In the genomic region with DNA sequence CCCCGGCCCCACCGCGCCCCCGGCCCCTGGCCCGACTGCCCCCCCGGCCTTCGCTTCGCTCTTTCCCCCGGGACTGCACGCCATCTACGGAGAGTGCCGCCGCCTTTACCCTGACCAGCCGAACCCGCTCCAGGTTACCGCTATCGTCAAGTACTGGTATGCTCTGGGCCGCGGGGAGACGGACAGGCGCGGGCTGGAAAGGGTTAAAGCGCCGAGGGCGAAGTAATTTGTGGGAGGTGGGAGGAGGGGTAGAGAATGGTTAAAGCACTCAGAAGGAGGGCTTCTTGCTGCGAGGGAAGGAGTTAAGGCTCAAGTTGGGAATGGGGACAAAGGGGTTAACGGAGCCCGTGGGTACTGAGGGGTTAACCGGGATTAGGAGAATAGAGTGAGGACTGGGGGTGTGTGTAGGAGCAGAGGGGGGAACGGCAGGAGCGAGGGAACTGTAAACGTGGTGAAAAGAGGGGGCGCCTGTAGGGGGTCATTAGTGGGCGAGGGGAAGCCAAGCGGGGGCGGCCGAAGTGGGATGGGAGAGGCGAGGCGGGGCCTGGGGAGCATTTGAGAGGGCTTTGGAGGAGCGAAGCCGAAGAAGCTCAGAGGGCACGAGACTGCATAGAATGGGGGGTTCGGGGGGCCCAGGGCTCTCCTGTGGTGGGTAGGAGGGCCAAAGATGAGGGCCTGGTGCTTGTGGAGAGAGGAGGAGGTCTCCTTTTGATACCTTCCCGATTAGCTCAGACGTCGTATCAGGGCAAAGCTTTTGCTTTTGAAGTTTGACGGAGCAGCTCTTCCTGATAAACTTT, we compare ENCODE assay signal across 7 cellular contexts. TPM values are rescaled to one million over a fixed set of nuclear protein-coding genes. Genes with fewer than 3 reads are reported as not detected.
DNase-seq lines count a peak whose midpoint lies in the region; ATAC-seq and TF ChIP-seq lines count a peak whose summit lies in the region.

No MANE protein-coding gene starts in this region.

- H3K27me3 Mint-ChIP-seq in MCF 10A (ENCODE audit: insufficient read depth, unreplicated experiment), result no peaks in the 10 kb centered on the region

- BruUV-seq in MCF 10A (replicated peaks; lab: Mats Ljungman, UMichigan), result no TSS peak

- DNase-seq in HFF-Myc (ENCODE audit: extremely low read depth, low read depth), result no peak
- DNase-seq in SW480 (ENCODE audit: low spot score), result peak; percentile 15
- DNase-seq in MCF 10A (ENCODE audit: unreplicated experiment), result no peak
- peak; percentile 42 for DNase-seq in kidney tubule cell (ENCODE audit: low spot score)
- DNase-seq in stimulated activated CD4-positive, alpha-beta T cell treated with anti-CD3 and anti-CD28 coated beads, Interleukin-2, amount 100 ng/mL, for 24 hours, result peak; percentile 46 to 50
- DNase-seq in cerebellum (ENCODE audit: low spot score), result no peak

- H3K36me3 Mint-ChIP-seq in MCF 10A (ENCODE audit: insufficient read depth, unreplicated experiment), result peaks cover 7% of the 10 kb centered on the region

- ATAC-seq in HG03439 (IDR thresholded peaks at IDR 0.05; ENCODE audit: unreplicated experiment), result no peak

- intact Hi-C loops in MCF 10A (cut with micrococcal nuclease), result no loop called here

- peak overlapping the region; percentile 65 for H3K27ac Mint-ChIP-seq in MCF 10A (ENCODE audit: low read depth, unreplicated experiment)

- CTCF ChIA-PET in MCF 10A (lab: Yijun Ruan, JAX), result interaction anchor here (0.5 to 8.1 kb wide), 14 partner anchors 9 to 410 kb away, joined by 3 to 69 read pairs (median 3); a partner anchor contains a TSS

- H3K4me1 Mint-ChIP-seq in MCF 10A (ENCODE audit: insufficient read depth, unreplicated experiment), result peaks cover 9% of the 10 kb centered on the region

- no peaks in the 10 kb centered on the region for H3K9me3 Mint-ChIP-seq in MCF 10A (ENCODE audit: unreplicated experiment)

- TF ChIP-seq CTCF in HFF-Myc (IDR thresholded peaks at IDR 0.05; ENCODE audit: low read depth, low read length, missing control alignments) (no peak), MCF 10A (IDR thresholded peaks at IDR 0.05; ENCODE audit: unreplicated experiment) (no peak)

- POLR2A ChIA-PET in MCF 10A (lab: Yijun Ruan, JAX), result interaction anchor here (0.6 to 4.9 kb wide), 16 partner anchors 13 to 1507 kb away, joined by 3 to 51 read pairs (median 8); a partner anchor contains a TSS

- peak overlapping the region; percentile 92 for H3K4me3 ChIP-seq in HFF-Myc (replicated peaks; ENCODE audit: low read depth, low read length)

- no peak overlapping the region for H3K4me3 Mint-ChIP-seq in MCF 10A (ENCODE audit: unreplicated experiment)

RNA-seq across cellular contexts. Expression of a gene that starts 0.6 kb away (rescaled TPM):
- total RNA-seq in MCF 10A (2022), result 6.3 TPM in 2 replicates
- 6.0 TPM for total RNA-seq in cerebellum

RNA-seq across cellular contexts. Expression of a gene that starts 1.9 kb away (rescaled TPM):
- total RNA-seq in MCF 10A (2022) (60.1 and 75.3 TPM in 2 replicates), cerebellum (115 TPM)

RNA-seq across cellular contexts. Expression of a gene that starts 53.0 kb away (rescaled TPM):
- total RNA-seq in MCF 10A (2022) (0.49 and 0.63 TPM in 2 replicates), cerebellum (not detected)

Comparison
In these comparisons a context has a peak if more than half of its experiments do, and no peak if none do; other contexts are left out.
1. DNase-seq: peak in SW480 (single experiment), kidney tubule cell (single experiment) and stimulated activated CD4-positive, alpha-beta T cell treated with anti-CD3 and anti-CD28 coated beads, Interleukin-2, amount 100 ng/mL, for 24 hours (2 of 2); none in HFF-Myc (single experiment), MCF 10A (single experiment) and cerebellum (single experiment).